6 cellular contexts compared by ENCODE assay signal in genomic region chr1:241453732-241454131, GRCh38.
"Had no signal": no experiment of that assay in that cellular context is flagged by ENCODE, and none has a peak within 500 bp of the region (broad histone marks: within the 10 kb centered on the region; RNA-seq: fewer than 3 reads in every experiment).

No MANE protein-coding gene starts in this region.

- DNase-seq: IMR-90, KBM-7, KG1 had no signal

- H3K4me3 ChIP-seq: K562 had no signal

- H3K27ac ChIP-seq: HL-60, KMS-11 had no signal
